25 cellular contexts compared by ENCODE assay signal in genomic region chr1:87182611-87183010, GRCh38.
"Had no signal": no experiment of that assay in that cellular context is flagged by ENCODE, and none has a peak within 500 bp of the region (broad histone marks: within the 10 kb centered on the region; RNA-seq: fewer than 3 reads in every experiment).

No MANE protein-coding gene starts in this region.

- FAIRE-seq: frontal cortex, pancreas, TTC549, urothelium cell line had no signal

- H3K4me1 Mint-ChIP-seq: activated naive CD8-positive, alpha-beta T cell treated with anti-CD3 and anti-CD28 coated beads, Interleukin-2, amount 50 U/mL, for 24 hours; stimulated activated naive CD8-positive, alpha-beta T cell treated with anti-CD3 and anti-CD28 coated beads, Interleukin-15, amount 100 ng/mL, for 72 hours had no signal

- H3K36me3 Mint-ChIP-seq: natural killer cell treated with Interleukin-12 subunit alpha and Interleukin-12 subunit beta and Interleukin-15 and Interleukin-18, amount 100 ng/mL, for 72 hours had no signal

- H3K9me3 Mint-ChIP-seq: activated naive CD8-positive, alpha-beta T cell treated with anti-CD3 and anti-CD28 coated beads, Interleukin-2, amount 50 U/mL, for 24 hours; activated T-helper 1 cell treated with anti-CD3 and anti-CD28 coated beads, Interleukin-12 subunit alpha, Interleukin-12 subunit beta, Interleukin-2, Interleukin-4 antibody, amounts not matched to agents 30 ng/mL and 10 ng/mL and 1 ng/mL, durations not matched to agents 14 hours and 24 hours and 36 hours; natural killer cell treated with Interleukin-12 subunit alpha and Interleukin-12 subunit beta and Interleukin-15 and Interleukin-18, amount 100 ng/mL, for 72 hours; stimulated activated naive CD8-positive, alpha-beta T cell treated with anti-CD3 and anti-CD28 coated beads, Interleukin-15, amount 100 ng/mL, for 72 hours had no signal

- H3K27ac Mint-ChIP-seq: activated CD8-positive, alpha-beta T cell treated with anti-CD3 and anti-CD28 coated beads, Interleukin-2, amount 10 ng/mL, durations not matched to agents 7 days and 5 days; activated naive CD8-positive, alpha-beta T cell treated with anti-CD3 and anti-CD28 coated beads, Interleukin-2, amount 50 U/mL, for 24 hours; activated T-helper 1 cell treated with anti-CD3 and anti-CD28 coated beads, Interleukin-12 subunit alpha, Interleukin-12 subunit beta, Interleukin-2, Interleukin-4 antibody, amounts not matched to agents 30 ng/mL and 10 ng/mL and 1 ng/mL, durations not matched to agents 14 hours and 24 hours and 36 hours; natural killer cell treated with Interleukin-12 subunit alpha and Interleukin-12 subunit beta and Interleukin-15 and Interleukin-18, amount 100 ng/mL, for 72 hours; stimulated activated naive CD8-positive, alpha-beta T cell treated with anti-CD3 and anti-CD28 coated beads, Interleukin-15, amount 100 ng/mL, for 72 hours had no signal

- H3K9me3 ChIP-seq: pancreas, psoas muscle, suprapubic skin, tibial nerve had no signal

- H3K4me3 Mint-ChIP-seq: activated CD8-positive, alpha-beta T cell treated with anti-CD3 and anti-CD28 coated beads, Interleukin-2, amount 10 ng/mL, durations not matched to agents 7 days and 5 days; activated naive CD8-positive, alpha-beta T cell treated with anti-CD3 and anti-CD28 coated beads, Interleukin-2, amount 50 U/mL, for 24 hours; activated T-helper 1 cell treated with anti-CD3 and anti-CD28 coated beads, Interleukin-12 subunit alpha, Interleukin-12 subunit beta, Interleukin-2, Interleukin-4 antibody, amounts not matched to agents 30 ng/mL and 10 ng/mL and 1 ng/mL, durations not matched to agents 14 hours and 24 hours and 36 hours; natural killer cell treated with Interleukin-12 subunit alpha and Interleukin-12 subunit beta and Interleukin-15 and Interleukin-18, amount 100 ng/mL, for 72 hours; stimulated activated naive CD8-positive, alpha-beta T cell treated with anti-CD3 and anti-CD28 coated beads, Interleukin-15, amount 100 ng/mL, for 72 hours had no signal

- H3K4me3 ChIP-seq: pancreas, psoas muscle, suprapubic skin, tibial nerve had no signal

- H3K36me3 ChIP-seq: pancreas, suprapubic skin, tibial nerve had no signal

- H3K27me3 ChIP-seq: pancreas, suprapubic skin, tibial nerve had no signal

- DNase-seq: activated CD4-positive, alpha-beta T cell treated with anti-CD3 and anti-CD28 coated beads for 1 hour; activated CD4-positive, alpha-beta T cell treated with anti-CD3 and anti-CD28 coated beads, Interleukin-2, amount 50 U/mL, for 1 hour; activated CD8-positive, alpha-beta T cell treated with anti-CD3 and anti-CD28 coated beads, Interleukin-2, amount 10 ng/mL, durations not matched to agents 7 days and 5 days; activated gamma-delta T cell; activated naive CD4-positive, alpha-beta T cell treated with anti-CD3 and anti-CD28 coated beads, Interleukin-2, amount 50 U/mL, for 16 hours; activated naive CD8-positive, alpha-beta T cell treated with anti-CD3 and anti-CD28 coated beads, Interleukin-2, amount 50 U/mL, for 24 hours; dermis blood vessel endothelial cell; effector CD8-positive, alpha-beta T cell; glutamatergic neuron; hippocampal formation; kidney glomerular epithelial cell; left ventricle myocardium superior; pancreas; psoas muscle; right cardiac atrium; stimulated activated CD4-positive, alpha-beta T cell treated with anti-CD3 and anti-CD28 coated beads, Interleukin-12 subunit alpha, Interleukin-12 subunit beta, amount 100 ng/mL, for 4 hours; stimulated activated CD4-positive, alpha-beta T cell treated with anti-CD3 and anti-CD28 coated beads, Interleukin-1b, Interleukin-23, amount 100 ng/mL, for 48 hours; stimulated activated naive CD8-positive, alpha-beta T cell treated with anti-CD3 and anti-CD28 coated beads, Interleukin-15, amount 100 ng/mL, for 72 hours had no signal

- H3K4me1 ChIP-seq: pancreas, psoas muscle, suprapubic skin, tibial nerve had no signal

- H3K27ac ChIP-seq: psoas muscle, suprapubic skin, tibial nerve had no signal
